ENCODE assay signal across 23 cellular contexts in the genomic region with DNA sequence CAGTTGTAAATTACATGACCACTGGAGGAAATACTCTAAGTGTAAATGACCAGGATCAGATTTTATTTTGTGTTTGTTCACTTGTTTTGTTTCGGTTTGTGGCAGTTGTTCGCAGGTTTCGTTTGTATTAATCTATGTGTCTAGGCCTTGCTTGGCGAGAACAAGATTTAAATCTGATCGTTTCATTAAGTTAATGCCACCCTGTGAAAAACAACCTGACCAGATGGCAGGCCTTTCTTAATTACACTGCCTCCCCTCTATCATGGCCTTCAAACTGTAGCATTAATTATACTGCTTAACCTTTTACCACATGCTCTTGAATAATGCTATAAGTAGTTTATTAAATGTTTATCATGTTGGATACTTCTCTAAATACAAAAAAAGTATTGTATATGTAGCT.
DNase-seq lines count a peak whose midpoint lies in the region; ATAC-seq, FAIRE-seq and TF ChIP-seq lines count a peak whose summit lies in the region.
"Had no signal": no experiment of that assay in that cellular context is flagged by ENCODE, and none has a peak within 500 bp of the region (broad histone marks: within the 10 kb centered on the region; RNA-seq: fewer than 3 reads in every experiment).

No MANE protein-coding gene starts in this region.

- H3K27ac ChIP-seq in WERI-Rb-1 (peak overlapping the region; percentile 83), HepG2 (ENCODE audit: extremely low read length, insufficient read depth, low read length) (no peak overlapping the region)
- H3K27ac ChIP-seq: C4-2B, SJCRH30 had no signal

- in situ Hi-C loops in HepG2 (cut with HindIII; ENCODE audit: extremely low pct_ligation_motif_present, low pct_unique_long_range_greater_than_20kb), result no loop called here

- peaks cover 3% of the 10 kb centered on the region for H3K9me3 ChIP-seq in WERI-Rb-1 (ENCODE audit: severe bottlenecking)
- H3K9me3 ChIP-seq in HepG2 (ENCODE audit: low read length), result peaks cover 43% of the 10 kb centered on the region
- H3K9me3 ChIP-seq: Caco-2, SJCRH30 had no signal

- CTCF ChIA-PET in HepG2 (lab: Yijun Ruan, JAX; ENCODE audit: low intra/inter-chr PET ratio, low total read pairs), result no interaction called here

- no peak overlapping the region for H3K4me2 ChIP-seq in HepG2 (ENCODE audit: low read depth, low read length)

- no peak for TF ChIP-seq POLR2A in HepG2 (IDR thresholded peaks at IDR 0.05; ENCODE audit: insufficient read depth in 1 of 2, low read depth in 2 of 2, low read length in 2 of 2)

- TF ChIP-seq RAD21 in HepG2 (CRISPR knock-in tag; IDR thresholded peaks at IDR 0.05), result no peak

- POLR2A ChIA-PET in HepG2 (lab: Yijun Ruan, JAX), result no interaction called here

- TF ChIP-seq CTCF in WERI-Rb-1 (IDR thresholded peaks at IDR 0.05; ENCODE audit: low read depth, low read length), result no peak
- no peak for TF ChIP-seq CTCF in HepG2 (CRISPR knock-in tag; IDR thresholded peaks at IDR 0.05)

- FAIRE-seq in HepG2 (lab: Jason Lieb, UNC), result no peak
- FAIRE-seq: HTR-8/SVneo, RCC 7860 had no signal

- peak overlapping the region; percentile 29 for H3K4me3 ChIP-seq in WERI-Rb-1 (ENCODE audit: low read depth, low read length)
- no peak overlapping the region for H3K4me3 ChIP-seq in HepG2 (replicated peaks in 1 of 3; ENCODE audit: insufficient read depth in 1 of 3, low read depth in 2 of 3, low read length in 3 of 3)
- H3K4me3 ChIP-seq: SJCRH30 had no signal

- H3K9ac ChIP-seq in HepG2 (ENCODE audit: insufficient read depth, low read depth, low read length), result no peak overlapping the region

- no TSS peak for BruUV-seq in HepG2 (replicated peaks; lab: Mats Ljungman, UMichigan)

- peak; percentile 87 for DNase-seq in DMS 273 treated with DMSO at 0.1 percent for 48 hours (lab: John Stamatoyannopoulos, UW)
- peak; percentile 76 to 91 for DNase-seq in NCI-H524 (lab: John Stamatoyannopoulos, UW)
- peak; percentile 62 for DNase-seq in WERI-Rb-1
- no peak for DNase-seq in activated CD4-positive, alpha-beta T cell treated with anti-CD3 and anti-CD28 coated beads, Interleukin-2, amount 50 U/mL, for 4 hours
- no peak for DNase-seq in stimulated activated CD4-positive, alpha-beta T cell treated with anti-CD3 and anti-CD28 coated beads, Interleukin-15, amount 100 ng/mL, for 24 hours
- no peak for DNase-seq in HepG2 (ENCODE audit: low spot score)
- DNase-seq: Caco-2; CD8-positive, alpha-beta T cell; KBM-7; MV-4-11; NCI-H1105; NCI-H1436 treated with DMSO at 0.1 percent for 48 hours; NCI-H1930; NCI-H2107; NCI-H510A; SJCRH30; T-helper 17 cell had no signal

- intact Hi-C loops in HepG2 (cut with micrococcal nuclease; ENCODE audit: unreplicated experiment), result no loop called here

- ATAC-seq in HG03108 (IDR thresholded peaks at IDR 0.05; ENCODE audit: unreplicated experiment), result no peak
- ATAC-seq in HepG2, result no peak
- ATAC-seq: CD8-positive, alpha-beta T cell; Right ventricle myocardium inferior; SK-N-SH treated with all-trans-retinoic acid at 6 μM for 48 hours; T-helper 17 cell had no signal

- H3K27me3 ChIP-seq in WERI-Rb-1 (ENCODE audit: insufficient read depth, low read depth, severe bottlenecking) (no peaks in the 10 kb centered on the region), HepG2 (ENCODE audit: control insufficient read depth in 1 of 2, insufficient read depth in 2 of 2, low read length in 2 of 2) (no peaks in the 10 kb centered on the region)
- H3K27me3 ChIP-seq: SJCRH30 had no signal

- no peaks in the 10 kb centered on the region for H3K79me2 ChIP-seq in HepG2 (ENCODE audit: insufficient read depth, low read length)

- under 1% methylated on average over 5 of the region's 5 CpGs for WGBS in HepG2 (ENCODE audit: low lambda C conversion rate)

- no peaks in the 10 kb centered on the region for H4K20me1 ChIP-seq in HepG2 (ENCODE audit: insufficient read depth, low read length)

- no peak for TF ChIP-seq EP300 in HepG2 (IDR thresholded peaks at IDR 0.05; ENCODE audit: low read depth in 2 of 2, low read length in 2 of 2)
- TF ChIP-seq EP300 in HepG2 (CRISPR knock-in tag; IDR thresholded peaks at IDR 0.05; ENCODE audit: borderline replicate concordance), result no peak

- no peaks in the 10 kb centered on the region for H3K36me3 ChIP-seq in WERI-Rb-1
- no peaks in the 10 kb centered on the region for H3K36me3 ChIP-seq in HepG2 (replicated peaks in 1 of 2; ENCODE audit: control insufficient read depth in 1 of 2, insufficient read depth in 2 of 2, low read length in 2 of 2)
- H3K36me3 ChIP-seq: SJCRH30 had no signal

- no peaks in the 10 kb centered on the region for H3K4me1 ChIP-seq in HepG2 (ENCODE audit: insufficient read depth, low read length)
- H3K4me1 ChIP-seq: Caco-2, SJCRH30 had no signal

- no peak overlapping the region for H2AFZ ChIP-seq in HepG2 (ENCODE audit: low read length)

TF ChIP-seq in HepG2, 621 proteins besides CTCF, POLR2A, EP300 and RAD21:
- TF ChIP-seq CHD4 (IDR thresholded peaks at IDR 0.05; ENCODE audit: borderline replicate concordance, low read length) (no peak), ZNF383 (CRISPR knock-in tag; IDR thresholded peaks at IDR 0.05; ENCODE audit: borderline replicate concordance) (no peak), SUZ12 (IDR thresholded peaks at IDR 0.05; ENCODE audit: low read depth, low read length) (no peak), TEF (CRISPR knock-in tag; IDR thresholded peaks at IDR 0.05) (no peak), ZBTB20 (CRISPR knock-in tag; IDR thresholded peaks at IDR 0.05; ENCODE audit: borderline replicate concordance, low read depth) (no peak), ZNF274 (CRISPR knock-in tag; IDR thresholded peaks at IDR 0.05) (no peak)
- TF ChIP-seq, protein P1, sequence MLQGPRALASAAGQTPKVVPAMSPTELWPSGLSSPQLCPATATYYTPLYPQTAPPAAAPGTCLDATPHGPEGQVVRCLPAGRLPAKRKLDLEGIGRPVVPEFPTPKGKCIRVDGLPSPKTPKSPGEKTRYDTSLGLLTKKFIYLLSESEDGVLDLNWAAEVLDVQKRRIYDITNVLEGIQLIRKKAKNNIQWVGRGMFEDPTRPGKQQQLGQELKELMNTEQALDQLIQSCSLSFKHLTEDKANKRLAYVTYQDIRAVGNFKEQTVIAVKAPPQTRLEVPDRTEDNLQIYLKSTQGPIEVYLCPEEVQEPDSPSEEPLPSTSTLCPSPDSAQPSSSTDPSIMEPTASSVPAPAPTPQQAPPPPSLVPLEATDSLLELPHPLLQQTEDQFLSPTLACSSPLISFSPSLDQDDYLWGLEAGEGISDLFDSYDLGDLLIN (CRISPR knock-in tag; IDR thresholded peaks at IDR 0.05; ENCODE audit: borderline replicate concordance), result no peak

Comparison
In these comparisons a context has a peak if more than half of its experiments do, and no peak if none do; other contexts are left out.
1. DNase-seq: peak in DMS 273 treated with DMSO at 0.1 percent for 48 hours (single experiment), NCI-H524 (2 of 2) and WERI-Rb-1 (single experiment); none in activated CD4-positive, alpha-beta T cell treated with anti-CD3 and anti-CD28 coated beads, Interleukin-2, amount 50 U/mL, for 4 hours (0 of 2), stimulated activated CD4-positive, alpha-beta T cell treated with anti-CD3 and anti-CD28 coated beads, Interleukin-15, amount 100 ng/mL, for 24 hours (single experiment) and HepG2 (single experiment).